Comparison of ENCODE assay signal across 10 cellular contexts in the genomic region with DNA sequence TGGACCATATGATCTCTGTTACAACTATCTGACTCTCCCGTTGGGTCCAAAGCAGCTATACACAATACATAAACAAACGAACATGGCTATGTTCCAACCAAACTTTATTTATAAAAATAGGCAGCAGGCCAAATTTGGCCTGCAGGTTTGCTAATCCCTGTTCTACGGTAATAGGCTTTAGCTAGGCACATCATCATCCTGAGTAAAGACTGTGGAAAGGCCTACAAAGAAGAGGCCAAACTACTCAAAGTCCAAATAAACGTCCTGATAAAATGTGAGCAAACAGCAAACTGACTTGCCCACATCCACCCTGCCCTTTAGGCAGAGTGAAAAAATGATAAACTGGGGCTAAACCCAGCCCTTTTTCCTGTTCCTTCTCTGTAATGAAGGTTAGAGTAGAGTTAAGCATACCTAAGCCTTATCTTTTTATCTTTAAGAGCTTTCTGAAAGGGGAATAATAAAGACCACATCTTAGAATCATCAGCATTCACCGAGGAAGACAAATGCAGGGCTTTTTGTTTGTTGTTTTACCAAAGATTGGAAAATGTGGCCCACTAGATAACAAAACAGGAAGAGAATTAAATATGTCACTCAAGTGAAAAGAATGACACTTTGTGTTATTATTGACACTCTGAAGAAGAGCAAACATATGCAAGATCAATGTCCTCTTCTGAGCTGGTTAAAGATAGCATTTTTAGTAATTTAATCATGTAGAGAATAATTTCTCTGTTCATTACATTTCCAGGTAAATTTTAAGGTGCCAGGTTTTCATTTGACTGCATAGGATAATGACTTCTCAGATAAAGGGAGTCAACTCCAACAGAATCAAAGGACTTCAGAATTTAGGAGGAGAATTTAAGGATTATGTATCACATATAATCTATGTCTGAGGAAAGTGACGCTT.
DNase-seq lines count a peak whose midpoint lies in the region; ATAC-seq, FAIRE-seq and TF ChIP-seq lines count a peak whose summit lies in the region.
"Had no signal": no experiment of that assay in that cellular context is flagged by ENCODE, and none has a peak within 500 bp of the region (broad histone marks: within the 10 kb centered on the region; RNA-seq: fewer than 3 reads in every experiment).

No MANE protein-coding gene starts in this region.

- DNase-seq in activated naive CD8-positive, alpha-beta T cell treated with anti-CD3 and anti-CD28 coated beads, Interleukin-2, amount 50 U/mL, for 24 hours: no peak
- no peak for DNase-seq in right lobe of liver
- no peak for DNase-seq in BE2C
- DNase-seq in NCI-H1436 (lab: John Stamatoyannopoulos, UW): no peak
- DNase-seq in H54 (ENCODE audit: insufficient read length, low spot score): no peak
- DNase-seq: Right ventricle myocardium superior had no signal

- peaks cover 17% of the 10 kb centered on the region for H3K36me3 Mint-ChIP-seq in activated naive CD8-positive, alpha-beta T cell treated with anti-CD3 and anti-CD28 coated beads, Interleukin-2, amount 50 U/mL, for 24 hours (ENCODE audit: low read depth)

- H3K9me3 ChIP-seq in HUES48 (ENCODE audit: control insufficient read depth, insufficient read depth, low read length) (no peaks in the 10 kb centered on the region), right lobe of liver (no peaks in the 10 kb centered on the region), BE2C (no peaks in the 10 kb centered on the region)

- peaks cover 18% of the 10 kb centered on the region for H3K4me1 Mint-ChIP-seq in activated naive CD8-positive, alpha-beta T cell treated with anti-CD3 and anti-CD28 coated beads, Interleukin-2, amount 50 U/mL, for 24 hours

- H3K4me1 ChIP-seq in ACC112 (ENCODE audit: control insufficient read depth, insufficient read depth, low read length, unreplicated experiment) (peaks cover 54% of the 10 kb centered on the region), HUES48 (ENCODE audit: control insufficient read depth, insufficient read depth, low read length) (peaks cover 6% of the 10 kb centered on the region), right lobe of liver (peaks cover 0 to 17% (median 6%) of the 10 kb centered on the region in 4 donors), BE2C (peaks cover 6% of the 10 kb centered on the region; the same call in 1 of the 2 replicates)

- peak; percentile 43 for ATAC-seq in activated naive CD8-positive, alpha-beta T cell treated with anti-CD3 and anti-CD28 coated beads, Interleukin-2, amount 50 U/mL, for 24 hours
- ATAC-seq in right lobe of liver (peak; percentile 82 to 94 (median 90)), GM19324 (IDR thresholded peaks at IDR 0.05; ENCODE audit: low FRiP score, unreplicated experiment) (no peak)

- peak overlapping the region; percentile 91 for H3K27ac ChIP-seq in ACC112 (ENCODE audit: low read depth, low read length)
- H3K27ac ChIP-seq in HUES48 (ENCODE audit: low read depth, low read length): peak overlapping the region; percentile 5
- peak overlapping the region in 1 of 3 donors; percentile 14 for H3K27ac ChIP-seq in right lobe of liver

- intact Hi-C loops in right lobe of liver (cut with DNase I): no loop called here

- H3K27me3 ChIP-seq in ACC112 (ENCODE audit: insufficient read depth, low read length) (no peaks in the 10 kb centered on the region), HUES48 (ENCODE audit: control insufficient read depth, insufficient read depth, low read length) (no peaks in the 10 kb centered on the region), right lobe of liver (no peaks in the 10 kb centered on the region), BE2C (no peaks in the 10 kb centered on the region)

- H3K36me3 ChIP-seq in ACC112 (ENCODE audit: insufficient read depth, low read length) (peaks cover 11% of the 10 kb centered on the region), HUES48 (ENCODE audit: control insufficient read depth, insufficient read depth, low read length) (no peaks in the 10 kb centered on the region; the same call in 1 of the 2 replicates), right lobe of liver (no peaks in the 10 kb centered on the region), BE2C (peaks cover 6% of the 10 kb centered on the region)

- FAIRE-seq in H54 (lab: Jason Lieb, UNC): no peak

- H2AFZ ChIP-seq in ACC112 (ENCODE audit: low read length, unreplicated experiment): no peak overlapping the region

- H3K27ac Mint-ChIP-seq in activated naive CD8-positive, alpha-beta T cell treated with anti-CD3 and anti-CD28 coated beads, Interleukin-2, amount 50 U/mL, for 24 hours: no peak overlapping the region

- no peak overlapping the region for H3K4me3 Mint-ChIP-seq in activated naive CD8-positive, alpha-beta T cell treated with anti-CD3 and anti-CD28 coated beads, Interleukin-2, amount 50 U/mL, for 24 hours
- H3K4me3 Mint-ChIP-seq: CD14-positive monocyte had no signal

- no peak overlapping the region for H3K9ac ChIP-seq in HUES48 (ENCODE audit: low read depth, low read length)

- WGBS in right lobe of liver (ENCODE audit: insufficient coverage, low coverage, low lambda C conversion rate, missing lambda C conversion rate): 24% methylated on average over 6 of the region's 6 CpGs

- peaks cover 19% of the 10 kb centered on the region for H3K79me2 ChIP-seq in ACC112 (ENCODE audit: control insufficient read depth, insufficient read depth, low read length, unreplicated experiment)

- no peaks in the 10 kb centered on the region for H3K27me3 Mint-ChIP-seq in activated naive CD8-positive, alpha-beta T cell treated with anti-CD3 and anti-CD28 coated beads, Interleukin-2, amount 50 U/mL, for 24 hours

- H3K4me3 ChIP-seq in ACC112 (ENCODE audit: low read depth, low read length) (peak overlapping the region; percentile 8; the same call in 1 of the 2 replicates), HUES48 (ENCODE audit: low read depth, low read length) (no peak overlapping the region), right lobe of liver (no peak overlapping the region), BE2C (ENCODE audit: low read depth, low read length) (no peak overlapping the region)

- TF ChIP-seq CTCF in right lobe of liver (IDR thresholded peaks at IDR 0.05): no peak
- no peak for TF ChIP-seq CTCF in BE2C (IDR thresholded peaks at IDR 0.05; ENCODE audit: low read depth, low read length)

- TF ChIP-seq POLR2A in right lobe of liver (IDR thresholded peaks at IDR 0.05) (no peak), H54 (IDR thresholded peaks at IDR 0.05; ENCODE audit: low read depth, low read length) (no peak)

- no peaks in the 10 kb centered on the region for H3K9me3 Mint-ChIP-seq in activated naive CD8-positive, alpha-beta T cell treated with anti-CD3 and anti-CD28 coated beads, Interleukin-2, amount 50 U/mL, for 24 hours
- H3K9me3 Mint-ChIP-seq: CD14-positive monocyte had no signal
